ENCODE assay signal across 8 cellular contexts in the genomic region with DNA sequence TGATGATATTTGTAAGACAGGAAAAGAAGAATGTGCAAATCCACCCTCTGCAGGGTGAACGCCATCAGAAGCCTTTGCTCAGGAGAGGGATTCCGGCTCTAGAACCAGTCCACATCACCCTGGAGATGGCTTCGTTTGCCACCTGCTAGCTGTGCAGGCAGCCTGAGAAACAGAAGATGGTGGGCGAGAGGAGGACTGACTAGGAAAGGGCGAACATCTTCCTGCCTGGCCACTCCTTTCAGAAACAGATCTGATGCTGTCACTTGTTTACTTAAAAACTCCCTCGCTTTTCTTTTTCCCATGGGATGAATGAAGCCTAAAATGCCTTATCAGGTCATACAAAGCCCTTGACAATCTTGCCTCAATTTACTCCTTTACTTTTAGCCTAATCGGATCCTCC. TPM values are rescaled to one million over a fixed set of nuclear protein-coding genes. Genes with fewer than 3 reads are reported as not detected.
DNase-seq lines count a peak whose midpoint lies in the region; ATAC-seq and TF ChIP-seq lines count a peak whose summit lies in the region.

No MANE protein-coding gene starts in this region.

- intact Hi-C loops in ascending aorta (cut with DNase I), result loop anchor here (5.0 to 10.0 kb wide), 5 partner anchors 180 to 533 kb away; a partner anchor contains a TSS
- intact Hi-C loops in lower lobe of right lung (cut with DNase I), result no loop called here

- no peak for TF ChIP-seq CTCF in ascending aorta (IDR thresholded peaks at IDR 0.05)
- no peak for TF ChIP-seq CTCF in lower lobe of right lung (IDR thresholded peaks at IDR 0.05)
- no peak for TF ChIP-seq CTCF in upper lobe of left lung (IDR thresholded peaks at IDR 0.05)

- peak overlapping the region; percentile 96 for H3K27ac ChIP-seq in BLaER1
- H3K27ac ChIP-seq in HUES6 (ENCODE audit: low read depth, low read length), result no peak overlapping the region
- no peak overlapping the region for H3K27ac ChIP-seq in ascending aorta
- H3K27ac ChIP-seq in lower lobe of right lung, result peak overlapping the region; percentile 83
- H3K27ac ChIP-seq in upper lobe of left lung, result peak overlapping the region in 1 of 4 donors; percentile 95

- no peak for TF ChIP-seq EP300 in upper lobe of left lung (IDR thresholded peaks at IDR 0.05)

- H3K4me3 ChIP-seq in BLaER1, result peak overlapping the region; percentile 86
- peak overlapping the region; percentile 91 for H3K4me3 ChIP-seq in HUES6 (ENCODE audit: low read depth, low read length)
- H3K4me3 ChIP-seq in ascending aorta, result peak overlapping the region; percentile 81 to 96
- peak overlapping the region; percentile 98 for H3K4me3 ChIP-seq in lower lobe of right lung
- peak overlapping the region; percentile 90 to 98 (median 96) for H3K4me3 ChIP-seq in upper lobe of left lung

- H3K9ac ChIP-seq in BLaER1 (peak overlapping the region; percentile 92), HUES6 (ENCODE audit: low read length) (peak overlapping the region; percentile 43)

- 29 to 39% methylated on average over 7 of the region's 7 CpGs for WGBS in upper lobe of left lung, 2 donors

- no peak for TF ChIP-seq POLR2A in upper lobe of left lung (IDR thresholded peaks at IDR 0.05)

- DNase-seq in ascending aorta (ENCODE audit: low spot score in 2 of 2), result no peak
- DNase-seq in lower lobe of right lung, result no peak
- no peak for DNase-seq in upper lobe of left lung

- peaks cover 31% of the 10 kb centered on the region for H3K36me3 ChIP-seq in BLaER1
- no peaks in the 10 kb centered on the region for H3K36me3 ChIP-seq in HUES6 (ENCODE audit: control insufficient read depth, insufficient read depth, low read length)
- no peaks in the 10 kb centered on the region for H3K36me3 ChIP-seq in ascending aorta
- H3K36me3 ChIP-seq in lower lobe of right lung, result no peaks in the 10 kb centered on the region
- no peaks in the 10 kb centered on the region for H3K36me3 ChIP-seq in upper lobe of left lung

- peaks cover 54% of the 10 kb centered on the region for H4K20me1 ChIP-seq in BLaER1

- H3K27me3 ChIP-seq in BLaER1 (peaks cover 22% of the 10 kb centered on the region), HUES6 (ENCODE audit: control insufficient read depth, insufficient read depth, low read length) (peaks cover 22% of the 10 kb centered on the region), ascending aorta (no peaks in the 10 kb centered on the region), lower lobe of right lung (ENCODE audit: low read depth) (no peaks in the 10 kb centered on the region), upper lobe of left lung (no peaks in the 10 kb centered on the region)

- H3K9me3 ChIP-seq in BLaER1 (no peaks in the 10 kb centered on the region), HUES6 (ENCODE audit: control insufficient read depth, insufficient read depth, low read depth, low read length) (no peaks in the 10 kb centered on the region), ascending aorta (no peaks in the 10 kb centered on the region), lower lobe of right lung (no peaks in the 10 kb centered on the region), upper lobe of left lung (no peaks in the 10 kb centered on the region)

- no peak for ATAC-seq in lower lobe of right lung
- no peak for ATAC-seq in upper lobe of left lung (ENCODE audit: low FRiP score in 2 of 2)
- no peak for ATAC-seq in GM18868 (IDR thresholded peaks at IDR 0.05; ENCODE audit: unreplicated experiment)
- no peak for ATAC-seq in activated CD4-positive, CD25-positive, alpha-beta regulatory T cell treated with anti-CD3 and anti-CD28 coated beads, Interleukin-2, amount 50 U/mL, for 24 hours
- no peak for ATAC-seq in GM18498 (IDR thresholded peaks at IDR 0.05; ENCODE audit: unreplicated experiment)

- H3K4me1 ChIP-seq in BLaER1 (peaks cover 43% of the 10 kb centered on the region), HUES6 (ENCODE audit: control insufficient read depth, insufficient read depth, low read length) (peaks cover 12% of the 10 kb centered on the region), ascending aorta (peaks cover 4 to 10% of the 10 kb centered on the region in 2 donors), lower lobe of right lung (peaks cover 53% of the 10 kb centered on the region), upper lobe of left lung (peaks cover 35 to 60% (median 45%) of the 10 kb centered on the region in 4 donors)

- peak overlapping the region; percentile 88 for H3K4me2 ChIP-seq in BLaER1

RNA-seq across cellular contexts. Expression of a gene that starts 1.2 kb away (rescaled TPM):
- total RNA-seq in ascending aorta (24.2 TPM), lower lobe of right lung (63.3 TPM), upper lobe of left lung (10 to 100 TPM; 22.0 to 60.3 (median 51.1) TPM)

RNA-seq across cellular contexts. Expression of a gene that starts 33.9 kb away (rescaled TPM):
- total RNA-seq in ascending aorta (61.1 TPM), lower lobe of right lung (35.8 TPM), upper lobe of left lung (10 to 100 TPM; 22.6 to 53.4 (median 38.2) TPM)

RNA-seq across cellular contexts. Expression of a gene that starts 34.0 kb away (rescaled TPM):
- 49.7 TPM for total RNA-seq in ascending aorta
- 43.5 TPM for total RNA-seq in lower lobe of right lung
- total RNA-seq in upper lobe of left lung, result 100 to 1,000 TPM in 1 of 6 donors, 10 to 100 TPM in 5; 28.7 to 185 (median 49.1) TPM

RNA-seq across cellular contexts. Expression of a gene that starts 58.3 kb away (rescaled TPM):
- not detected for total RNA-seq in ascending aorta
- total RNA-seq in lower lobe of right lung, result not detected
- total RNA-seq in upper lobe of left lung, result not detected

RNA-seq across cellular contexts. Expression of a gene that starts 59.7 kb away (rescaled TPM):
- not detected for total RNA-seq in ascending aorta
- total RNA-seq in lower lobe of right lung, result not detected
- total RNA-seq in upper lobe of left lung, result not detected

Comparison
In these comparisons a context has a peak if more than half of its experiments do, and no peak if none do; other contexts are left out.
1. H3K27ac ChIP-seq: peak in BLaER1 (single experiment) and lower lobe of right lung (single experiment); none in HUES6 (single experiment) and ascending aorta (0 of 2).
2. Peak in every context shown above with its lines, with median percentiles within 50 percentile points of each other: H3K4me3 ChIP-seq.